8 cellular contexts compared by ENCODE assay signal in genomic region chr22:31488346-31488883, GRCh38. TPM values are rescaled to one million over a fixed set of nuclear protein-coding genes. Genes with fewer than 3 reads are reported as not detected.
DNase-seq lines count a peak whose midpoint lies in the region; ATAC-seq and TF ChIP-seq lines count a peak whose summit lies in the region.

No MANE protein-coding gene starts in this region.

- no peak for TF ChIP-seq CTCF in AG09309 (IDR thresholded peaks at IDR 0.05; ENCODE audit: control insufficient read depth, insufficient read depth, low read depth, low read length, missing control alignments)
- no peak for TF ChIP-seq CTCF in MCF 10A (IDR thresholded peaks at IDR 0.05; ENCODE audit: unreplicated experiment)

- H3K4me3 Mint-ChIP-seq in MCF 10A (ENCODE audit: unreplicated experiment): peak overlapping the region; percentile 88

- peaks cover 16% of the 10 kb centered on the region for H3K4me1 ChIP-seq in HUES48 (ENCODE audit: control insufficient read depth, insufficient read depth, low read length)
- H3K4me1 ChIP-seq in muscle layer of duodenum (ENCODE audit: control insufficient read depth in 1 of 2, insufficient read depth in 2 of 2, low read length in 2 of 2): peaks cover 10 to 28% of the 10 kb centered on the region in 2 donors

- peak overlapping the region; percentile 88 for H3K4me3 ChIP-seq in AG09309 (ENCODE audit: control insufficient read depth, low read depth, low read length)
- peak overlapping the region; percentile 87 for H3K4me3 ChIP-seq in HUES48 (ENCODE audit: low read depth, low read length)
- H3K4me3 ChIP-seq in muscle layer of duodenum (ENCODE audit: low read depth in 1 of 2, low read length in 2 of 2): peak overlapping the region; percentile 56 to 81

- H3K27me3 Mint-ChIP-seq in MCF 10A (ENCODE audit: insufficient read depth, unreplicated experiment): no peaks in the 10 kb centered on the region

- peak overlapping the region; percentile 84 for H3K27ac Mint-ChIP-seq in MCF 10A (ENCODE audit: low read depth, unreplicated experiment)

- CTCF ChIA-PET in MCF 10A (lab: Yijun Ruan, JAX): interaction anchor here (0.6 kb wide), 3 partner anchors 14 to 328 kb away, joined by 3 to 4 read pairs (median 3); no protein-coding TSS in a partner anchor

- no peaks in the 10 kb centered on the region for H3K9me3 Mint-ChIP-seq in MCF 10A (ENCODE audit: unreplicated experiment)

- H3K36me3 Mint-ChIP-seq in MCF 10A (ENCODE audit: insufficient read depth, unreplicated experiment): peaks cover 45% of the 10 kb centered on the region

- H3K27me3 ChIP-seq in HUES48 (ENCODE audit: control insufficient read depth, insufficient read depth, low read length) (no peaks in the 10 kb centered on the region), muscle layer of duodenum (ENCODE audit: low read depth, low read length) (no peaks in the 10 kb centered on the region)

- POLR2A ChIA-PET in MCF 10A (lab: Yijun Ruan, JAX): interaction anchor here (0.7 to 3.0 kb wide), 10 partner anchors 9 to 240 kb away, joined by 3 to 12 read pairs (median 4); partner anchors contain the start of genes DRG1, PATZ1 and PISD

- H3K9ac ChIP-seq in HUES48 (ENCODE audit: low read depth, low read length): no peak overlapping the region

- BruUV-seq in MCF 10A (replicated peaks; lab: Mats Ljungman, UMichigan): TSS peak; percentile 26

- peaks cover 8% of the 10 kb centered on the region for H3K4me1 Mint-ChIP-seq in MCF 10A (ENCODE audit: insufficient read depth, unreplicated experiment)

- H3K27ac ChIP-seq in HUES48 (ENCODE audit: low read depth, low read length): no peak overlapping the region
- H3K27ac ChIP-seq in muscle layer of duodenum (ENCODE audit: low read length): peak overlapping the region; percentile 53

- H3K36me3 ChIP-seq in HUES48 (ENCODE audit: control insufficient read depth, insufficient read depth, low read length): peaks cover 35% of the 10 kb centered on the region
- H3K36me3 ChIP-seq in muscle layer of duodenum (ENCODE audit: control insufficient read depth in 1 of 2, insufficient read depth in 2 of 2, low read length in 2 of 2): peaks cover 8 to 11% of the 10 kb centered on the region in 2 donors

- intact Hi-C loops in MCF 10A (cut with micrococcal nuclease): no loop called here

- H3K9me3 ChIP-seq in HUES48 (ENCODE audit: control insufficient read depth, insufficient read depth, low read length) (no peaks in the 10 kb centered on the region), muscle layer of duodenum (ENCODE audit: control insufficient read depth in 1 of 2, low read length in 2 of 2) (no peaks in the 10 kb centered on the region)

- ATAC-seq in GM19023 (IDR thresholded peaks at IDR 0.05; ENCODE audit: unreplicated experiment) (no peak), GM21619 (IDR thresholded peaks at IDR 0.05; ENCODE audit: unreplicated experiment) (no peak)

- DNase-seq in AG09309 (ENCODE audit: low read depth) (no peak), MCF 10A (ENCODE audit: unreplicated experiment) (no peak), A172 (ENCODE audit: low spot score) (no peak), NCI-H510A (lab: John Stamatoyannopoulos, UW) (no peak)

RNA-seq across cellular contexts. Expression of gene EIF4ENIF1, which starts 1.2 kb away (rescaled TPM):
- total RNA-seq in MCF 10A (2022): 25.6 and 31.1 TPM in 2 replicates
- total RNA-seq in A172 (2014; rRNA removed; shearing (Covaris generic)): 5.8 and 6.2 TPM in 2 replicates

RNA-seq across cellular contexts. Expression of gene SFI1, which starts 7.9 kb away (rescaled TPM):
- 34.6 and 36.2 TPM in 2 replicates for total RNA-seq in MCF 10A (2022)
- 5.1 and 11.2 TPM in 2 replicates for total RNA-seq in A172 (2014; rRNA removed; shearing (Covaris generic))
